In the genomic region with DNA sequence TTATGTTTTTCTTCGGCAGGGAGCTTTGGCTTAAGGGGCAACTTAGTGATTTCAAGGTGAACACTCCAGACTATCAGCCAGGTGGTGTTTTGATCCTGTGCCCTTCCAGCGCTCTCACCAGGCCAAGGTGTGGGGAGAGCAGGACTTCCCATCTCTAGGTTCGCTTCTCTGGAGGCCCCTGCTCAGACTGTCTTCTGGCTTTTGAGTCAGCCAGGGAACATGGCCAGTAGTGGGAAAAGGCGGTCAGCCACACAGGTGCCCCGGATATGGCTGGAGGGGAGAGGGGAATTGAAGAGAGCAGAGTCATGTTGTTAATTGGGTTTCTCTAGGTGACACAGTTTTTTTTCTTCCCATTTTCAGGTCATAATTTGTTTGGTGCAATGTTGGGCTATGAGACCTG, we compare ENCODE assay signal across 8 cellular contexts. TPM values are rescaled to one million over a fixed set of nuclear protein-coding genes. Genes with fewer than 3 reads are reported as not detected.
DNase-seq lines count a peak whose midpoint lies in the region; ATAC-seq and TF ChIP-seq lines count a peak whose summit lies in the region.

No MANE protein-coding gene starts in this region.

- no peaks in the 10 kb centered on the region for H3K27me3 ChIP-seq in iPS-15b (ENCODE audit: control insufficient read depth, insufficient read depth, low read length)

- no peaks in the 10 kb centered on the region for H3K27me3 Mint-ChIP-seq in HFFc6 (ENCODE audit: insufficient read depth)
- no peaks in the 10 kb centered on the region for H3K27me3 Mint-ChIP-seq in activated CD8-positive, alpha-beta T cell treated with anti-CD3 and anti-CD28 coated beads, Interleukin-2, amount 10 ng/mL, durations not matched to agents 7 days and 5 days (ENCODE audit: low read depth)

- TF ChIP-seq CTCF in HFFc6 (IDR thresholded peaks at IDR 0.05) = no peak

- no peaks in the 10 kb centered on the region for H3K9me3 Mint-ChIP-seq in HFFc6
- H3K9me3 Mint-ChIP-seq in activated CD8-positive, alpha-beta T cell treated with anti-CD3 and anti-CD28 coated beads, Interleukin-2, amount 10 ng/mL, durations not matched to agents 7 days and 5 days (ENCODE audit: insufficient read depth) = no peaks in the 10 kb centered on the region
- H3K9me3 Mint-ChIP-seq in stimulated activated effector memory CD8-positive, alpha-beta T cell treated with anti-CD3 and anti-CD28 coated beads, Interleukin-12 subunit alpha, Interleukin-12 subunit beta, amount 100 ng/mL, for 72 hours = no peaks in the 10 kb centered on the region

- H3K27ac Mint-ChIP-seq in HFFc6 = peak overlapping the region; percentile 81
- H3K27ac Mint-ChIP-seq in activated CD8-positive, alpha-beta T cell treated with anti-CD3 and anti-CD28 coated beads, Interleukin-2, amount 10 ng/mL, durations not matched to agents 7 days and 5 days = no peak overlapping the region
- H3K27ac Mint-ChIP-seq in stimulated activated effector memory CD8-positive, alpha-beta T cell treated with anti-CD3 and anti-CD28 coated beads, Interleukin-12 subunit alpha, Interleukin-12 subunit beta, amount 100 ng/mL, for 72 hours = peak overlapping the region; percentile 97

- no peak for DNase-seq in HFFc6
- DNase-seq in activated CD8-positive, alpha-beta T cell treated with anti-CD3 and anti-CD28 coated beads, Interleukin-2, amount 10 ng/mL, durations not matched to agents 7 days and 5 days = no peak
- DNase-seq in stimulated activated effector memory CD8-positive, alpha-beta T cell treated with anti-CD3 and anti-CD28 coated beads, Interleukin-12 subunit alpha, Interleukin-12 subunit beta, amount 100 ng/mL, for 72 hours (ENCODE audit: low spot score in 2 of 2) = no peak
- no peak for DNase-seq in NCI-H2196 (lab: John Stamatoyannopoulos, UW; ENCODE audit: unreplicated experiment)
- DNase-seq in NCI-H146 treated with DMSO at 0.1 percent for 48 hours (lab: John Stamatoyannopoulos, UW; ENCODE audit: unreplicated experiment) = no peak
- DNase-seq in T1000 (lab: John Stamatoyannopoulos, UW) = no peak

- H3K36me3 ChIP-seq in iPS-15b (ENCODE audit: control insufficient read depth, insufficient read depth, low read length) = no peaks in the 10 kb centered on the region

- H3K4me1 ChIP-seq in iPS-15b (ENCODE audit: control insufficient read depth, insufficient read depth, low read length) = peaks cover 7% of the 10 kb centered on the region

- H3K4me1 Mint-ChIP-seq in HFFc6 (ENCODE audit: low read depth) = peaks cover 32% of the 10 kb centered on the region
- peaks cover 40% of the 10 kb centered on the region for H3K4me1 Mint-ChIP-seq in activated CD8-positive, alpha-beta T cell treated with anti-CD3 and anti-CD28 coated beads, Interleukin-2, amount 10 ng/mL, durations not matched to agents 7 days and 5 days (ENCODE audit: low read depth)
- peaks cover 54% of the 10 kb centered on the region for H3K4me1 Mint-ChIP-seq in stimulated activated effector memory CD8-positive, alpha-beta T cell treated with anti-CD3 and anti-CD28 coated beads, Interleukin-12 subunit alpha, Interleukin-12 subunit beta, amount 100 ng/mL, for 72 hours

- peak overlapping the region; percentile 90 for H3K4me3 ChIP-seq in iPS-15b (ENCODE audit: low read depth, low read length)

- no peaks in the 10 kb centered on the region for H3K36me3 Mint-ChIP-seq in HFFc6 (ENCODE audit: low read depth)
- peaks cover 13% of the 10 kb centered on the region for H3K36me3 Mint-ChIP-seq in activated CD8-positive, alpha-beta T cell treated with anti-CD3 and anti-CD28 coated beads, Interleukin-2, amount 10 ng/mL, durations not matched to agents 7 days and 5 days (ENCODE audit: low read depth)
- H3K36me3 Mint-ChIP-seq in stimulated activated effector memory CD8-positive, alpha-beta T cell treated with anti-CD3 and anti-CD28 coated beads, Interleukin-12 subunit alpha, Interleukin-12 subunit beta, amount 100 ng/mL, for 72 hours = peaks cover 15% of the 10 kb centered on the region

- CTCF ChIA-PET in activated CD8-positive, alpha-beta T cell treated with anti-CD3 and anti-CD28 coated beads, Interleukin-2, amount 10 ng/mL, durations not matched to agents 7 days and 5 days (lab: Charles Lee) = interaction anchor here (0.6 kb wide), 1 partner anchor 268 kb away, joined by 3 read pairs; no protein-coding TSS in a partner anchor

- ATAC-seq in activated CD8-positive, alpha-beta T cell treated with anti-CD3 and anti-CD28 coated beads, Interleukin-2, amount 10 ng/mL, durations not matched to agents 7 days and 5 days = no peak
- no peak for ATAC-seq in stimulated activated effector memory CD8-positive, alpha-beta T cell treated with anti-CD3 and anti-CD28 coated beads, Interleukin-12 subunit alpha, Interleukin-12 subunit beta, amount 100 ng/mL, for 72 hours
- no peak for ATAC-seq in HG03135 (IDR thresholded peaks at IDR 0.05; ENCODE audit: unreplicated experiment)

- H3K4me3 Mint-ChIP-seq in HFFc6 = peak overlapping the region; percentile 94
- H3K4me3 Mint-ChIP-seq in activated CD8-positive, alpha-beta T cell treated with anti-CD3 and anti-CD28 coated beads, Interleukin-2, amount 10 ng/mL, durations not matched to agents 7 days and 5 days = peak overlapping the region; percentile 90
- peak overlapping the region; percentile 85 for H3K4me3 Mint-ChIP-seq in stimulated activated effector memory CD8-positive, alpha-beta T cell treated with anti-CD3 and anti-CD28 coated beads, Interleukin-12 subunit alpha, Interleukin-12 subunit beta, amount 100 ng/mL, for 72 hours

- H3K9me3 ChIP-seq in iPS-15b (ENCODE audit: control insufficient read depth, insufficient read depth, low read length) = no peaks in the 10 kb centered on the region

- H3K9ac ChIP-seq in iPS-15b (ENCODE audit: low read depth, low read length) = no peak overlapping the region

- POLR2A ChIA-PET in activated CD8-positive, alpha-beta T cell treated with anti-CD3 and anti-CD28 coated beads, Interleukin-2, amount 10 ng/mL, durations not matched to agents 7 days and 5 days (lab: Charles Lee) = interaction anchor here (1.0 kb wide), 1 partner anchor 123 kb away, joined by 4 read pairs; no protein-coding TSS in a partner anchor

RNA-seq across cellular contexts. Expression of gene MINK1, which starts 1.5 kb away (rescaled TPM):
- total RNA-seq in HFFc6 (2021; fragmentation: NEBNext Ultra II Directional; extraction: Animal tissue kit (Norgen Biotek cat#: 25700)) = 10 to 100 TPM; 68.5 to 82.4 (median 71.6) TPM
- total RNA-seq in activated CD8-positive, alpha-beta T cell treated with anti-CD3 and anti-CD28 coated beads, Interleukin-2, amount 10 ng/mL, durations not matched to agents 7 days and 5 days = 10 to 100 TPM; 68.1 to 73.2 TPM

RNA-seq across cellular contexts. Expression of gene PLD2, which starts 27.7 kb away (rescaled TPM):
- total RNA-seq in HFFc6 (2021; fragmentation: NEBNext Ultra II Directional; extraction: Animal tissue kit (Norgen Biotek cat#: 25700)) = 10 to 100 TPM; 14.9 to 21.8 (median 19.4) TPM
- 10 to 100 TPM; 11.6 to 20.0 TPM for total RNA-seq in activated CD8-positive, alpha-beta T cell treated with anti-CD3 and anti-CD28 coated beads, Interleukin-2, amount 10 ng/mL, durations not matched to agents 7 days and 5 days

RNA-seq across cellular contexts. Expression of gene PSMB6, which starts 38.7 kb away (rescaled TPM):
- total RNA-seq in HFFc6 (2021; fragmentation: NEBNext Ultra II Directional; extraction: Animal tissue kit (Norgen Biotek cat#: 25700)) = 100 to 1,000 TPM; 216 to 280 (median 237) TPM
- total RNA-seq in activated CD8-positive, alpha-beta T cell treated with anti-CD3 and anti-CD28 coated beads, Interleukin-2, amount 10 ng/mL, durations not matched to agents 7 days and 5 days = 100 to 1,000 TPM; 107 to 119 TPM

RNA-seq across cellular contexts. Expression of gene GLTPD2, which starts 45.9 kb away (rescaled TPM):
- total RNA-seq in HFFc6 (2021; fragmentation: NEBNext Ultra II Directional; extraction: Animal tissue kit (Norgen Biotek cat#: 25700)) = not detected
- not detected for total RNA-seq in activated CD8-positive, alpha-beta T cell treated with anti-CD3 and anti-CD28 coated beads, Interleukin-2, amount 10 ng/mL, durations not matched to agents 7 days and 5 days
